Comparison of ENCODE assay signal across 11 cellular contexts in the genomic region with DNA sequence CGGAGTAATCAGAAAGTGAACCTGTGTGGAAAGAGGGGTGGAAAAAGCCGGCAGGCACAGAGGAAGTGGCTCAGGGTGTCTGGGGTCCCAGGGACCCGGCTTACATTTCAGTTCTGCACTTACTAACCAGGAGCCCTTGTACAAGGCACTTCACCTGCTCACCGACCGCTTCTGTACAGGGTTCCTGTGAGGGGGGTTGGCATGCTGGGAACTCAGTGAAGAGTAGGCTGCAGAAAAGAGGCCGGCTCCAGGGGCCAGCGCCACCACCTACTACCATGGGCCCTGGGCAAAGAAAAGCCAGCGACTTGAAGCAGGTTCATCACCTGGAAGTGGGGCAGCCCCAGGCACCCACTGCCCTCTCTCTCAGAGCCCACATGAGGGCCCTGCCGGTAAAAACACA. TPM values are rescaled to one million over a fixed set of nuclear protein-coding genes. Genes with fewer than 3 reads are reported as not detected.
DNase-seq lines count a peak whose midpoint lies in the region; ATAC-seq, FAIRE-seq and TF ChIP-seq lines count a peak whose summit lies in the region.
"Had no signal": no experiment of that assay in that cellular context is flagged by ENCODE, and none has a peak within 500 bp of the region (broad histone marks: within the 10 kb centered on the region; RNA-seq: fewer than 3 reads in every experiment).

No MANE protein-coding gene starts in this region.

- ATAC-seq in HG03442 (IDR thresholded peaks at IDR 0.05; ENCODE audit: unreplicated experiment) (peak; percentile 34), HepG2 (peak; percentile 11), GM21360 (IDR thresholded peaks at IDR 0.05; ENCODE audit: unreplicated experiment) (no peak), HG02798 (IDR thresholded peaks at IDR 0.05; ENCODE audit: poor library complexity, unreplicated experiment) (no peak)
- ATAC-seq in stimulated activated memory B cell treated with anti-CD40 and anti-IgM and Interleukin-4, amounts not matched to agents 10 μg/mL and 1 μg/mL and 100 μg/mL, for 72 hours: peak; percentile 78

- peak; percentile 57 for DNase-seq in activated T-cell treated with anti-CD3 and anti-CD28 coated beads, Interleukin-2, amount 50 U/mL, for 24 hours
- DNase-seq in HepG2 (ENCODE audit: low spot score) (no peak), mesendoderm (no peak), activated gamma-delta T cell treated with Interleukin-2 at 50 U/mL for 16 hours (no peak)
- DNase-seq: amniotic stem cell, NCI-H1417, SHP77 treated with DMSO at 0.1 percent for 48 hours had no signal

- TF ChIP-seq CTCF in HepG2 (CRISPR knock-in tag; IDR thresholded peaks at IDR 0.05): no peak

- H3K4me3 Mint-ChIP-seq in activated T-cell treated with anti-CD3 and anti-CD28 coated beads, Interleukin-2, amount 50 U/mL, for 24 hours: peak overlapping the region; percentile 71
- H3K4me3 Mint-ChIP-seq in stimulated activated memory B cell treated with anti-CD40 and anti-IgM and Interleukin-4, amounts not matched to agents 10 μg/mL and 1 μg/mL and 100 μg/mL, for 72 hours: peak overlapping the region; percentile 36

- H2AFZ ChIP-seq in HepG2 (ENCODE audit: low read length): no peak overlapping the region

- H3K4me1 ChIP-seq in HepG2 (ENCODE audit: insufficient read depth, low read length) (peaks cover 52% of the 10 kb centered on the region), mesendoderm (ENCODE audit: control insufficient read depth, low read depth, low read length) (no peaks in the 10 kb centered on the region)

- H3K4me3 ChIP-seq in HepG2 (replicated peaks in 1 of 3; ENCODE audit: insufficient read depth in 1 of 3, low read depth in 2 of 3, low read length in 3 of 3) (no peak overlapping the region), mesendoderm (ENCODE audit: low read length) (no peak overlapping the region)

- H4K20me1 ChIP-seq in HepG2 (ENCODE audit: insufficient read depth, low read length): no peaks in the 10 kb centered on the region

- H3K27me3 ChIP-seq in HepG2 (ENCODE audit: control insufficient read depth in 1 of 2, insufficient read depth in 2 of 2, low read length in 2 of 2) (no peaks in the 10 kb centered on the region), mesendoderm (ENCODE audit: insufficient read depth, low read length, poor library complexity) (no peaks in the 10 kb centered on the region)

- H3K27ac Mint-ChIP-seq in activated T-cell treated with anti-CD3 and anti-CD28 coated beads, Interleukin-2, amount 50 U/mL, for 24 hours: peak overlapping the region; percentile 94
- peak overlapping the region; percentile 81 for H3K27ac Mint-ChIP-seq in stimulated activated memory B cell treated with anti-CD40 and anti-IgM and Interleukin-4, amounts not matched to agents 10 μg/mL and 1 μg/mL and 100 μg/mL, for 72 hours

- TF ChIP-seq EP300 in HepG2 (IDR thresholded peaks at IDR 0.05; ENCODE audit: low read depth in 2 of 2, low read length in 2 of 2) (no peak), HepG2 (CRISPR knock-in tag; IDR thresholded peaks at IDR 0.05; ENCODE audit: borderline replicate concordance) (no peak)

- H2BK5ac ChIP-seq in mesendoderm (ENCODE audit: low read length): no peak overlapping the region

- H3K18ac ChIP-seq in mesendoderm (ENCODE audit: low read length): no peak overlapping the region

- no peak for TF ChIP-seq RAD21 in HepG2 (CRISPR knock-in tag; IDR thresholded peaks at IDR 0.05)

- no peak overlapping the region for H2AK5ac ChIP-seq in mesendoderm (ENCODE audit: low read length)

- CTCF ChIA-PET in HepG2 (lab: Yijun Ruan, JAX; ENCODE audit: low intra/inter-chr PET ratio, low total read pairs): no interaction called here

- no peaks in the 10 kb centered on the region for H3K9me3 ChIP-seq in HepG2 (ENCODE audit: low read length)

- H3K79me1 ChIP-seq in mesendoderm (ENCODE audit: low read length): peaks cover 17% of the 10 kb centered on the region

- WGBS in HepG2 (ENCODE audit: low lambda C conversion rate): 57% methylated on average over 7 of the region's 9 CpGs
- WGBS in mesendoderm (ENCODE audit: extremely low coverage, insufficient coverage, low lambda C conversion rate): no CpG with 5 or more reads among the region's 9 CpGs

- no peak overlapping the region for H4K8ac ChIP-seq in mesendoderm (ENCODE audit: low read depth, low read length)

- TF ChIP-seq POLR2A in HepG2 (IDR thresholded peaks at IDR 0.05; ENCODE audit: insufficient read depth in 1 of 2, low read depth in 2 of 2, low read length in 2 of 2): no peak

- H3K23ac ChIP-seq in mesendoderm (ENCODE audit: low read length): no peak overlapping the region

- no peak overlapping the region for H2BK120ac ChIP-seq in mesendoderm (ENCODE audit: low read depth, low read length)

- H3K27ac ChIP-seq in HepG2 (ENCODE audit: extremely low read length, insufficient read depth, low read length) (peak overlapping the region; percentile 68), mesendoderm (ENCODE audit: low read depth, low read length) (no peak overlapping the region)

- no peaks in the 10 kb centered on the region for H3K9me3 Mint-ChIP-seq in activated T-cell treated with anti-CD3 and anti-CD28 coated beads, Interleukin-2, amount 50 U/mL, for 24 hours
- no peaks in the 10 kb centered on the region for H3K9me3 Mint-ChIP-seq in stimulated activated memory B cell treated with anti-CD40 and anti-IgM and Interleukin-4, amounts not matched to agents 10 μg/mL and 1 μg/mL and 100 μg/mL, for 72 hours

- H3K36me3 ChIP-seq in HepG2 (replicated peaks in 1 of 2; ENCODE audit: control insufficient read depth in 1 of 2, insufficient read depth in 2 of 2, low read length in 2 of 2) (no peaks in the 10 kb centered on the region; a peak in 1 of 5 replicates), mesendoderm (ENCODE audit: control insufficient read depth, insufficient read depth, low read length) (no peaks in the 10 kb centered on the region)

- H3K4me2 ChIP-seq in HepG2 (ENCODE audit: low read depth, low read length) (peak overlapping the region; percentile 47), mesendoderm (ENCODE audit: low read length) (no peak overlapping the region)

- no peak overlapping the region for H3K56ac ChIP-seq in mesendoderm (ENCODE audit: low read length)

- H2BK15ac ChIP-seq in mesendoderm (replicated peaks; ENCODE audit: low read depth): no peak overlapping the region

- H3K36me3 Mint-ChIP-seq in activated T-cell treated with anti-CD3 and anti-CD28 coated beads, Interleukin-2, amount 50 U/mL, for 24 hours (ENCODE audit: low read depth): peaks cover 35% of the 10 kb centered on the region
- peaks cover 27% of the 10 kb centered on the region for H3K36me3 Mint-ChIP-seq in stimulated activated memory B cell treated with anti-CD40 and anti-IgM and Interleukin-4, amounts not matched to agents 10 μg/mL and 1 μg/mL and 100 μg/mL, for 72 hours

- H3K9ac ChIP-seq in HepG2 (ENCODE audit: insufficient read depth, low read depth, low read length) (peak overlapping the region; percentile 31), mesendoderm (ENCODE audit: low read length) (no peak overlapping the region)

- peaks cover 10% of the 10 kb centered on the region for H3K79me2 ChIP-seq in HepG2 (ENCODE audit: insufficient read depth, low read length)
- H3K79me2 ChIP-seq in mesendoderm (ENCODE audit: control insufficient read depth, insufficient read depth, low read length): peaks cover 3% of the 10 kb centered on the region

- in situ Hi-C loops in HepG2 (cut with HindIII; ENCODE audit: extremely low pct_ligation_motif_present, low pct_unique_long_range_greater_than_20kb): no loop called here

- POLR2A ChIA-PET in HepG2 (lab: Yijun Ruan, JAX): no interaction called here

- FAIRE-seq in HepG2 (lab: Jason Lieb, UNC): no peak

- intact Hi-C loops in HepG2 (cut with micrococcal nuclease; ENCODE audit: unreplicated experiment): loop anchor here (5.0 kb wide), 1 partner anchor 39 kb away; no protein-coding TSS in a partner anchor

- no TSS peak for BruUV-seq in HepG2 (replicated peaks; lab: Mats Ljungman, UMichigan)

- no peak overlapping the region for H3K4ac ChIP-seq in mesendoderm (ENCODE audit: low read depth, low read length)

- no peak overlapping the region for H4K5ac ChIP-seq in mesendoderm (ENCODE audit: low read length)

- no peaks in the 10 kb centered on the region for H3K27me3 Mint-ChIP-seq in activated T-cell treated with anti-CD3 and anti-CD28 coated beads, Interleukin-2, amount 50 U/mL, for 24 hours
- no peaks in the 10 kb centered on the region for H3K27me3 Mint-ChIP-seq in stimulated activated memory B cell treated with anti-CD40 and anti-IgM and Interleukin-4, amounts not matched to agents 10 μg/mL and 1 μg/mL and 100 μg/mL, for 72 hours

- H3K4me1 Mint-ChIP-seq in activated T-cell treated with anti-CD3 and anti-CD28 coated beads, Interleukin-2, amount 50 U/mL, for 24 hours (ENCODE audit: low read depth): peaks cover 69% of the 10 kb centered on the region
- H3K4me1 Mint-ChIP-seq in stimulated activated memory B cell treated with anti-CD40 and anti-IgM and Interleukin-4, amounts not matched to agents 10 μg/mL and 1 μg/mL and 100 μg/mL, for 72 hours: peaks cover 64% of the 10 kb centered on the region

RNA-seq across cellular contexts. Expression of gene STIMATE, which starts 6.2 kb away (rescaled TPM):
- 8.7 and 11.7 TPM in 2 replicates for total RNA-seq in HepG2 (2016; rRNA removed; fragmentation: Illumina TruSeq; extraction: Trizol)
- 18.2 and 18.6 TPM in 2 replicates for total RNA-seq in HepG2 (2016; cell fraction: cytosol; rRNA removed; fragmentation: Illumina TruSeq; extraction: Trizol; ENCODE audit: low read depth)
- 7.4 and 13.2 TPM in 2 replicates for total RNA-seq in HepG2 (2016; cell fraction: insoluble cytoplasmic fraction; rRNA removed; fragmentation: Illumina TruSeq; extraction: Trizol)
- total RNA-seq in HepG2 (2016; cell fraction: membrane; rRNA removed; fragmentation: Illumina TruSeq; extraction: Trizol): 22.9 and 26.2 TPM in 2 replicates
- 6.8 and 12.1 TPM in 2 replicates for total RNA-seq in HepG2 (2016; cell fraction: nucleus; rRNA removed; fragmentation: Illumina TruSeq; extraction: Trizol)
- 5.7 and 6.2 TPM in 2 replicates for polyA plus RNA-seq in HepG2 (2011; rRNA removed)
- polyA plus RNA-seq in HepG2 (2011; cell fraction: cytosol; rRNA removed): 6.4 and 6.8 TPM in 2 replicates
- polyA plus RNA-seq in HepG2 (2011; cell fraction: nucleus; rRNA removed): 27.8 and 29.6 TPM in 2 replicates
- 5.6 and 5.9 TPM in 2 replicates for polyA plus RNA-seq in HepG2 (2012)
- polyA plus RNA-seq in HepG2 (2016; cell fraction: cytosol; fragmentation: Illumina TruSeq; extraction: Trizol; ENCODE audit: low read depth): 28.0 and 29.6 TPM in 2 replicates
- 8.4 and 9.2 TPM in 2 replicates for polyA plus RNA-seq in HepG2 (2016; cell fraction: insoluble cytoplasmic fraction; fragmentation: Illumina TruSeq; extraction: Trizol; ENCODE audit: low read depth)
- polyA plus RNA-seq in HepG2 (2016; cell fraction: membrane; fragmentation: Illumina TruSeq; extraction: Trizol; ENCODE audit: low read depth): 25.4 and 30.7 TPM in 2 replicates
- polyA plus RNA-seq in HepG2 (2016; cell fraction: nucleus; fragmentation: Illumina TruSeq; extraction: Trizol; ENCODE audit: insufficient read depth, low read depth): 12.9 and 17.4 TPM in 2 replicates
- polyA minus RNA-seq in HepG2 (2011; rRNA and poly(A)+ RNA removed; ENCODE audit: low replicate concordance): 11.7 and 11.8 TPM in 2 replicates
- polyA minus RNA-seq in HepG2 (2011; cell fraction: cytosol; rRNA and poly(A)+ RNA removed): 6.1 and 8.6 TPM in 2 replicates
- 5.3 and 7.9 TPM in 2 replicates for polyA minus RNA-seq in HepG2 (2011; cell fraction: nucleus; rRNA and poly(A)+ RNA removed)
- polyA plus RNA-seq in mesendoderm (2013, experiment 1 of 2): 19.3 TPM
- 20.8 TPM for polyA plus RNA-seq in mesendoderm (2013, experiment 2 of 2)

RNA-seq across cellular contexts. Expression of gene MUSTN1, which starts 56.3 kb away (rescaled TPM):
- total RNA-seq in HepG2 (2016; rRNA removed; fragmentation: Illumina TruSeq; extraction: Trizol): 1.3 and 1.4 TPM in 2 replicates
- total RNA-seq in HepG2 (2016; cell fraction: cytosol; rRNA removed; fragmentation: Illumina TruSeq; extraction: Trizol; ENCODE audit: low read depth): 1.1 TPM in 1 of 2 replicates, not detected in the other
- total RNA-seq in HepG2 (2016; cell fraction: insoluble cytoplasmic fraction; rRNA removed; fragmentation: Illumina TruSeq; extraction: Trizol): 1.8 and 2.0 TPM in 2 replicates
- total RNA-seq in HepG2 (2016; cell fraction: membrane; rRNA removed; fragmentation: Illumina TruSeq; extraction: Trizol): 0.62 and 1.3 TPM in 2 replicates
- total RNA-seq in HepG2 (2016; cell fraction: nucleus; rRNA removed; fragmentation: Illumina TruSeq; extraction: Trizol): 1.5 and 1.8 TPM in 2 replicates
- 0.60 and 0.84 TPM in 2 replicates for polyA plus RNA-seq in HepG2 (2011; rRNA removed)
- 0.46 and 0.76 TPM in 2 replicates for polyA plus RNA-seq in HepG2 (2011; cell fraction: cytosol; rRNA removed)
- 8.5 TPM in 2 replicates for polyA plus RNA-seq in HepG2 (2011; cell fraction: nucleus; rRNA removed)
- polyA plus RNA-seq in HepG2 (2012): 0.59 and 1.6 TPM in 2 replicates
- 0.95 and 1.2 TPM in 2 replicates for polyA plus RNA-seq in HepG2 (2016; cell fraction: cytosol; fragmentation: Illumina TruSeq; extraction: Trizol; ENCODE audit: low read depth)
- polyA plus RNA-seq in HepG2 (2016; cell fraction: insoluble cytoplasmic fraction; fragmentation: Illumina TruSeq; extraction: Trizol; ENCODE audit: low read depth): 1.7 and 2.2 TPM in 2 replicates
- 0.33 and 0.93 TPM in 2 replicates for polyA plus RNA-seq in HepG2 (2016; cell fraction: membrane; fragmentation: Illumina TruSeq; extraction: Trizol; ENCODE audit: low read depth)
- polyA plus RNA-seq in HepG2 (2016; cell fraction: nucleus; fragmentation: Illumina TruSeq; extraction: Trizol; ENCODE audit: insufficient read depth, low read depth): 4.6 and 6.7 TPM in 2 replicates
- 0.54 TPM in 1 of 2 replicates, not detected in the other for polyA minus RNA-seq in HepG2 (2011; rRNA and poly(A)+ RNA removed; ENCODE audit: low replicate concordance)
- not detected in 2 replicates for polyA minus RNA-seq in HepG2 (2011; cell fraction: cytosol; rRNA and poly(A)+ RNA removed)
- not detected in 2 replicates for polyA minus RNA-seq in HepG2 (2011; cell fraction: nucleus; rRNA and poly(A)+ RNA removed)
- 2.3 TPM for polyA plus RNA-seq in mesendoderm (2013, experiment 1 of 2)
- 1.4 TPM for polyA plus RNA-seq in mesendoderm (2013, experiment 2 of 2)

Comparison
In these comparisons a context has a peak if more than half of its experiments do, and no peak if none do; other contexts are left out.
1. ATAC-seq: peak in HG03442 (single experiment), HepG2 (single experiment) and stimulated activated memory B cell treated with anti-CD40 and anti-IgM and Interleukin-4, amounts not matched to agents 10 μg/mL and 1 μg/mL and 100 μg/mL, for 72 hours (single experiment); none in GM21360 (single experiment) and HG02798 (single experiment).